In genomic region chr7:1124164-1124563, GRCh38 we compare ENCODE assay signal across 11 cellular contexts. TPM values are rescaled to one million over a fixed set of nuclear protein-coding genes. Genes with fewer than 3 reads are reported as not detected.
A peak's percentile ranks its signal among the peaks of the same experiment; 100 is the strongest.
DNase-seq lines count a peak whose midpoint lies in the region; ATAC-seq and TF ChIP-seq lines count a peak whose summit lies in the region.
"Had no signal": no experiment of that assay in that cellular context is flagged by ENCODE, and none has a peak within 500 bp of the region (broad histone marks: within the 10 kb centered on the region; RNA-seq: fewer than 3 reads in every experiment).

No MANE protein-coding gene starts in this region.

- no peak; the same call in 1 of the 2 replicates for ATAC-seq in WTC11
- ATAC-seq: stimulated activated effector memory CD8-positive, alpha-beta T cell treated with anti-CD3 and anti-CD28 coated beads, Interleukin-12 subunit alpha, Interleukin-12 subunit beta, amount 100 ng/mL, for 72 hours had no signal

- peak overlapping the region; percentile 14 for H2AFZ ChIP-seq in fibroblast of lung (ENCODE audit: low read length)

- H3K4me1 ChIP-seq in fibroblast of lung (ENCODE audit: control insufficient read depth, extremely low read depth, insufficient read depth, low read length): peaks cover 7% of the 10 kb centered on the region
- H3K4me1 ChIP-seq in muscle layer of colon (ENCODE audit: insufficient read depth, low read length): peaks cover 20% of the 10 kb centered on the region
- H3K4me1 ChIP-seq in transverse colon: peaks cover 4 to 9% (median 7%) of the 10 kb centered on the region in 4 donors
- H3K4me1 ChIP-seq in colonic mucosa: no peaks in the 10 kb centered on the region

- H3K9me3 ChIP-seq in fibroblast of lung (ENCODE audit: control insufficient read depth, insufficient read depth, low read depth, low read length): no peaks in the 10 kb centered on the region
- H3K9me3 ChIP-seq in muscle layer of colon (ENCODE audit: low read length): no peaks in the 10 kb centered on the region
- no peaks in the 10 kb centered on the region for H3K9me3 ChIP-seq in transverse colon
- no peaks in the 10 kb centered on the region for H3K9me3 ChIP-seq in colonic mucosa

- H3K27ac Mint-ChIP-seq in WTC11: peak overlapping the region; percentile 84; the same call in 1 of the 2 replicates
- H3K27ac Mint-ChIP-seq: stimulated activated effector memory CD8-positive, alpha-beta T cell treated with anti-CD3 and anti-CD28 coated beads, Interleukin-12 subunit alpha, Interleukin-12 subunit beta, amount 100 ng/mL, for 72 hours; T-helper 2 cell treated with Interferon-gamma antibody and Interleukin-4, amounts not matched to agents 5 μg/mL and 100 μg/mL, for 36 hours had no signal

- DNase-seq in WTC11 (ENCODE audit: low spot score) (no peak), fibroblast of lung (ENCODE audit: low read depth in 2 of 2) (peak in 1 of 2 donors; percentile 24), transverse colon (no peak), NCI-H2227 (lab: John Stamatoyannopoulos, UW; ENCODE audit: unreplicated experiment) (no peak), colonic mucosa (no peak), T-helper 9 cell (no peak)
- DNase-seq: NCI-H187; stimulated activated CD4-positive, alpha-beta T cell treated with anti-CD3 and anti-CD28 coated beads, Interleukin-15, amount 100 ng/mL, for 24 hours had no signal

- no peaks in the 10 kb centered on the region for H4K20me1 ChIP-seq in fibroblast of lung (ENCODE audit: control insufficient read depth, extremely low read depth, insufficient read depth, low read length)

- peaks cover 17% of the 10 kb centered on the region for H3K36me3 Mint-ChIP-seq in WTC11

- no peak overlapping the region for H3K4me3 Mint-ChIP-seq in WTC11
- H3K4me3 Mint-ChIP-seq: stimulated activated effector memory CD8-positive, alpha-beta T cell treated with anti-CD3 and anti-CD28 coated beads, Interleukin-12 subunit alpha, Interleukin-12 subunit beta, amount 100 ng/mL, for 72 hours; T-helper 2 cell treated with Interferon-gamma antibody and Interleukin-4, amounts not matched to agents 5 μg/mL and 100 μg/mL, for 36 hours had no signal

- H3K9me3 Mint-ChIP-seq in WTC11: no peaks in the 10 kb centered on the region
- H3K9me3 Mint-ChIP-seq: stimulated activated effector memory CD8-positive, alpha-beta T cell treated with anti-CD3 and anti-CD28 coated beads, Interleukin-12 subunit alpha, Interleukin-12 subunit beta, amount 100 ng/mL, for 72 hours; T-helper 2 cell treated with Interferon-gamma antibody and Interleukin-4, amounts not matched to agents 5 μg/mL and 100 μg/mL, for 36 hours had no signal

- TF ChIP-seq CTCF in WTC11 (IDR thresholded peaks at IDR 0.05) (no peak), fibroblast of lung (conservative IDR thresholded peaks at IDR 0.05 in 1 of 2, IDR thresholded peaks at IDR 0.05 in 1 of 2; ENCODE audit: low read depth in 1 of 2, low read length in 2 of 2) (no peak), transverse colon (IDR thresholded peaks at IDR 0.05) (no peak), colonic mucosa (IDR thresholded peaks at IDR 0.05) (no peak)

- in situ Hi-C loops in transverse colon (cut with MboI; ENCODE audit: low pct_ligation_motif_present in 1 of 4, low pct_unique_long_range_greater_than_20kb in 1 of 4, low sequenced_read_pairs in 3 of 4): no loop called here

- TF ChIP-seq POLR2A in transverse colon (IDR thresholded peaks at IDR 0.05): no peak

- H3K79me2 ChIP-seq in fibroblast of lung (ENCODE audit: control insufficient read depth, insufficient read depth, low read length): peaks cover 2% of the 10 kb centered on the region

- 73 to 76% methylated on average over 2 to 11 of the region's 11 CpGs for WGBS in transverse colon (ENCODE audit: low coverage in 1 of 2), 2 donors

- POLR2A ChIA-PET in WTC11 (lab: Charles Lee): interaction anchor here (0.6 to 1.1 kb wide), 4 partner anchors 14 to 1067 kb away, joined by 3 to 7 read pairs (median 3); partner anchors contain the start of gene ZFAND2A

- peak overlapping the region; percentile 78 for H3K4me2 ChIP-seq in fibroblast of lung (ENCODE audit: extremely low read depth, insufficient read depth, low read length)

- peak overlapping the region; percentile 9 for H3K9ac ChIP-seq in fibroblast of lung (ENCODE audit: insufficient read depth, low read length)
- H3K9ac ChIP-seq in muscle layer of colon (ENCODE audit: low read length): peak overlapping the region; percentile 4
- no peak overlapping the region for H3K9ac ChIP-seq in colonic mucosa (ENCODE audit: low read depth in 2 of 2, low read length in 2 of 2)

- H3K27me3 Mint-ChIP-seq in WTC11 (ENCODE audit: low read depth): no peaks in the 10 kb centered on the region

- peaks cover 8% of the 10 kb centered on the region for H3K4me1 Mint-ChIP-seq in WTC11
- H3K4me1 Mint-ChIP-seq: stimulated activated effector memory CD8-positive, alpha-beta T cell treated with anti-CD3 and anti-CD28 coated beads, Interleukin-12 subunit alpha, Interleukin-12 subunit beta, amount 100 ng/mL, for 72 hours had no signal

- intact Hi-C loops in transverse colon (cut with DNase I; ENCODE audit: low total_unique reads): loop anchor here (5.0 kb wide), 1 partner anchor 37 kb away; the partner anchor contains the start of gene GPER1
- intact Hi-C loops in colonic mucosa (cut with DNase I): no loop called here

- H3K27me3 ChIP-seq in fibroblast of lung (ENCODE audit: control insufficient read depth, insufficient read depth, low read length): no peaks in the 10 kb centered on the region
- no peaks in the 10 kb centered on the region for H3K27me3 ChIP-seq in muscle layer of colon (ENCODE audit: control insufficient read depth in 1 of 2, insufficient read depth in 2 of 2, low read length in 2 of 2)
- H3K27me3 ChIP-seq in transverse colon: no peaks in the 10 kb centered on the region
- no peaks in the 10 kb centered on the region for H3K27me3 ChIP-seq in colonic mucosa

- CTCF ChIA-PET in WTC11 (lab: Charles Lee): interaction anchor here (0.6 to 3.4 kb wide), 32 partner anchors 10 to 808 kb away, joined by 3 to 39 read pairs (median 7); partner anchors contain the start of genes COX19, CYP2W1, GPER1 and GPR146

- H3K27ac ChIP-seq in fibroblast of lung (ENCODE audit: insufficient read depth, low read length) (peak overlapping the region; percentile 47), muscle layer of colon (ENCODE audit: low read depth, low read length) (peak overlapping the region; percentile 73), transverse colon (peak overlapping the region; percentile 56 to 74 (median 68)), colonic mucosa (no peak overlapping the region)

- peak overlapping the region in 1 of 4 experiments; percentile 51 for H3K4me3 ChIP-seq in fibroblast of lung (replicated peaks in 1 of 4; ENCODE audit: control extremely low read depth in 1 of 4, insufficient read depth in 1 of 4, low read depth in 3 of 4, low read length in 4 of 4)
- H3K4me3 ChIP-seq in muscle layer of colon (ENCODE audit: low read depth in 1 of 2, low read length in 2 of 2): peak overlapping the region in 1 of 2 donors; percentile 27
- H3K4me3 ChIP-seq in transverse colon: peak overlapping the region in 1 of 4 donors; percentile 18
- H3K4me3 ChIP-seq in colonic mucosa: no peak overlapping the region

- no peak for TF ChIP-seq EP300 in transverse colon (IDR thresholded peaks at IDR 0.05; ENCODE audit: low read depth)

- H3K36me3 ChIP-seq in fibroblast of lung (ENCODE audit: control insufficient read depth, insufficient read depth, low read length) (peaks cover 2% of the 10 kb centered on the region), muscle layer of colon (ENCODE audit: insufficient read depth, low read length) (no peaks in the 10 kb centered on the region), transverse colon (no peaks in the 10 kb centered on the region), colonic mucosa (no peaks in the 10 kb centered on the region)

TF ChIP-seq in WTC11, 78 proteins besides CTCF, POLR2A, EP300 and RAD21 (continues in another document):
- no peak for TF ChIP-seq ZNF423 (CRISPR knock-in tag; IDR thresholded peaks at IDR 0.05)
- TF ChIP-seq IRF2 (CRISPR knock-in tag; IDR thresholded peaks at IDR 0.05; ENCODE audit: borderline replicate concordance, low read depth): no peak
- TF ChIP-seq CREB1 (CRISPR knock-in tag; IDR thresholded peaks at IDR 0.05): no peak
- no peak for TF ChIP-seq NR1H2 (CRISPR knock-in tag; IDR thresholded peaks at IDR 0.05)
- TF ChIP-seq ETV6 (CRISPR knock-in tag; IDR thresholded peaks at IDR 0.05): no peak
- TF ChIP-seq E2F4 (CRISPR knock-in tag; IDR thresholded peaks at IDR 0.05; ENCODE audit: borderline replicate concordance, low read depth): no peak
- no peak for TF ChIP-seq RORB (CRISPR knock-in tag; IDR thresholded peaks at IDR 0.05)
- TF ChIP-seq NR2C2 (CRISPR knock-in tag; IDR thresholded peaks at IDR 0.05): no peak
- no peak for TF ChIP-seq GTF2I (CRISPR knock-in tag; conservative IDR thresholded peaks at IDR 0.05)
- no peak for TF ChIP-seq OVOL2 (CRISPR knock-in tag; IDR thresholded peaks at IDR 0.05; ENCODE audit: borderline replicate concordance)
- TF ChIP-seq ZNF396 (CRISPR knock-in tag; IDR thresholded peaks at IDR 0.05; ENCODE audit: borderline replicate concordance): no peak
- TF ChIP-seq NFYB (CRISPR knock-in tag; conservative IDR thresholded peaks at IDR 0.05; ENCODE audit: low read depth): no peak
- TF ChIP-seq MYBL2 (CRISPR knock-in tag; IDR thresholded peaks at IDR 0.05): no peak
- no peak for TF ChIP-seq MXD4 (CRISPR knock-in tag; IDR thresholded peaks at IDR 0.05; ENCODE audit: borderline replicate concordance)

RNA-seq across cellular contexts. Expression of gene ZFAND2A, which starts 35.8 kb away (rescaled TPM):
- total RNA-seq in WTC11 (2021): 14.5 to 16.1 TPM (median 15.3 TPM) in 3 replicates
- total RNA-seq in fibroblast of lung: 18.7 and 20.5 TPM in 2 replicates
- polyA plus RNA-seq in fibroblast of lung: 22.0 and 35.1 TPM in 2 replicates
- 18.8 and 27.3 TPM in 2 replicates for polyA plus RNA-seq in fibroblast of lung (2012)
- polyA minus RNA-seq in fibroblast of lung (ENCODE audit: low replicate concordance): 4.3 and 16.2 TPM in 2 replicates
- total RNA-seq in transverse colon: 100 to 1,000 TPM in 1 of 4 donors, 10 to 100 TPM in 3; 33.3 to 124 (median 53.1) TPM
- 10 to 100 TPM; 26.2 to 38.7 TPM for total RNA-seq in colonic mucosa

RNA-seq across cellular contexts. Expression of gene GPER1, which starts 36.3 kb away (rescaled TPM):
- total RNA-seq in WTC11 (2021) (0.28 to 0.87 TPM (median 0.41 TPM) in 3 replicates), fibroblast of lung (1.5 and 2.3 TPM in 2 replicates), transverse colon (10 to 100 TPM in 3 of 4 donors, 1 to 10 TPM in 1; 2.2 to 33.7 (median 11.7) TPM), colonic mucosa (1 to 10 TPM; 5.7 to 8.2 TPM)
- polyA plus RNA-seq in fibroblast of lung: 2.0 and 2.4 TPM in 2 replicates
- 2.2 and 2.9 TPM in 2 replicates for polyA plus RNA-seq in fibroblast of lung (2012)
- 3.5 TPM in 2 replicates for polyA minus RNA-seq in fibroblast of lung (ENCODE audit: low replicate concordance)

Comparison
In these comparisons a context has a peak if more than half of its experiments do, and no peak if none do; other contexts are left out.
1. H3K9ac ChIP-seq: peak in fibroblast of lung (single experiment) and muscle layer of colon (single experiment); none in colonic mucosa (0 of 2).